In the genomic region with DNA sequence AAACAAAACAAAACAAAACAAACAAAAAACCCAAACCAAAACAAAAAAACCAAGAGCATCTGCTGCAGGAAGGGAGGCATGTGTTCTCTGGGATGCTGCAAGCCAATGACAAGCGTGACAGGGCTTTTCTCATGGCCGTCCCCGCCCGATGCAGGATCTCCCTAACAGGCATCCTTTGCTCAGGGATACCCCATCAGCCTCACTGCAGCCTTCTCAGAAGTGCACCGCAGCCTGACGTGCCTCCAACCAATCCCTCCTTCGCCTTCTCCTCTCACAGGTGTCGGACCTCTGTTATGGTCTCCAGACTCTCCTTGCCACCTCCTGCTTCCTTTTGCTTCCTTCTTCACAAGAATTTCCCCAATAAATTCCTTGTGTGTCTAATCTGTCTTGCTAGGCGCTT, we compare ENCODE assay signal across 36 cellular contexts.
"Had no signal": no experiment of that assay in that cellular context is flagged by ENCODE, and none has a peak within 500 bp of the region (broad histone marks: within the 10 kb centered on the region; RNA-seq: fewer than 3 reads in every experiment).

No MANE protein-coding gene starts in this region.

- H3K4me3 Mint-ChIP-seq: activated B cell treated with CpG ODN at 0.5 μM for 24 hours; activated CD4-positive, alpha-beta memory T cell treated with anti-CD3 and anti-CD28 coated beads for 36 hours; activated CD4-positive, alpha-beta T cell treated with anti-CD3 and anti-CD28 coated beads, Interleukin-2, amount 10 ng/mL, durations not matched to agents 24 days and 14 days; activated CD8-positive, alpha-beta T cell treated with anti-CD3 and anti-CD28 coated beads for 36 hours; activated naive CD4-positive, alpha-beta T cell treated with anti-CD3 and anti-CD28 coated beads, Interleukin-2, amount 10 ng/mL, durations not matched to agents 7 days and 5 days; activated naive CD8-positive, alpha-beta T cell treated with anti-CD3 and anti-CD28 coated beads for 36 hours; activated T-cell treated with anti-CD3 and anti-CD28 coated beads, Interleukin-2, amount 50 U/mL, for 4 hours; activated T-cell treated with anti-CD3 and anti-CD28 coated beads, Interleukin-2, amount 50 U/mL, for 72 hours; activated T-helper 1 cell treated with anti-CD3 and anti-CD28 coated beads, Interleukin-12 subunit alpha, Interleukin-12 subunit beta, Interleukin-2, Interleukin-4 antibody, amounts not matched to agents 30 ng/mL and 10 ng/mL and 1 ng/mL, durations not matched to agents 14 hours and 24 hours and 36 hours; activated T-helper 17 cell treated with anti-CD3 and anti-CD28 coated beads, Interleukin-2, amount 50 U/mL, for 72 hours; T-helper 1 cell treated with Interleukin-12 subunit alpha and Interleukin-12 subunit beta and Interleukin-4 antibody, amounts not matched to agents 30 μg/mL and 1 μg/mL, for 36 hours; T-helper 2 cell treated with Interferon-gamma antibody and Interleukin-4, amounts not matched to agents 5 μg/mL and 100 μg/mL, for 36 hours had no signal

- H3K4me3 ChIP-seq: adrenal gland, body of pancreas, breast epithelium had no signal

- FAIRE-seq: astrocyte, TTC549 had no signal

- H3K27ac ChIP-seq: adrenal gland, body of pancreas, brain microvascular endothelial cell, breast epithelium, VCaP had no signal

- DNase-seq: activated B cell treated with CpG ODN at 0.5 μM for 24 hours; activated CD4-positive, alpha-beta memory T cell treated with anti-CD3 and anti-CD28 coated beads for 36 hours; activated CD4-positive, alpha-beta T cell treated with anti-CD3 and anti-CD28 coated beads for 4 hours; activated CD4-positive, alpha-beta T cell treated with anti-CD3 and anti-CD28 coated beads, Interleukin-2, amount 10 ng/mL, durations not matched to agents 24 days and 14 days; activated CD4-positive, alpha-beta T cell treated with anti-CD3 and anti-CD28 coated beads, Interleukin-2, amount 50 U/mL, for 1 hour; activated CD4-positive, alpha-beta T cell treated with anti-CD3 and anti-CD28 coated beads, Interleukin-2, amount 50 U/mL, for 4 hours; activated CD4-positive, CD25-positive, alpha-beta regulatory T cell treated with anti-CD3 and anti-CD28 coated beads, Interleukin-2, amount 50 U/mL, for 72 hours; activated CD8-positive, alpha-beta memory T cell treated with anti-CD3 and anti-CD28 coated beads, Interleukin-2, amount 50 U/mL, for 4 hours; activated CD8-positive, alpha-beta T cell treated with anti-CD3 and anti-CD28 coated beads for 36 hours; activated effector memory CD4-positive, alpha-beta T cell treated with anti-CD3 and anti-CD28 coated beads, Interleukin-2, amount 50 U/mL, for 16 hours; activated gamma-delta T cell treated with Interleukin-2 at 50 U/mL for 16 hours; activated naive CD4-positive, alpha-beta T cell; activated naive CD4-positive, alpha-beta T cell treated with anti-CD3 and anti-CD28 coated beads, Interleukin-2, amount 10 ng/mL, durations not matched to agents 7 days and 5 days; activated naive CD8-positive, alpha-beta T cell treated with anti-CD3 and anti-CD28 coated beads for 36 hours; activated T-cell treated with anti-CD3 and anti-CD28 coated beads for 4 hours; activated T-cell treated with anti-CD3 and anti-CD28 coated beads, Interleukin-2, amount 50 U/mL, for 1 hour; activated T-cell treated with anti-CD3 and anti-CD28 coated beads, Interleukin-2, amount 50 U/mL, for 4 hours; activated T-cell treated with anti-CD3 and anti-CD28 coated beads, Interleukin-2, amount 50 U/mL, for 72 hours; amniotic stem cell; aorta; body of pancreas; brain microvascular endothelial cell; central memory CD4-positive, alpha-beta T cell; T-helper 1 cell; T-helper 2 cell; T-helper 9 cell had no signal

- H3K27me3 ChIP-seq: adrenal gland, body of pancreas, brain microvascular endothelial cell, breast epithelium had no signal

- H3K36me3 ChIP-seq: adrenal gland, brain microvascular endothelial cell, breast epithelium had no signal

- H3K4me1 ChIP-seq: adrenal gland, body of pancreas, breast epithelium had no signal

- ATAC-seq: activated CD8-positive, alpha-beta T cell treated with anti-CD3 and anti-CD28 coated beads for 36 hours; activated naive CD4-positive, alpha-beta T cell treated with anti-CD3 and anti-CD28 coated beads, Interleukin-2, amount 50 U/mL, for 72 hours; activated T-cell treated with anti-CD3 and anti-CD28 coated beads, Interleukin-2, amount 50 U/mL, for 4 hours; activated T-cell treated with anti-CD3 and anti-CD28 coated beads, Interleukin-2, amount 50 U/mL, for 72 hours; activated T-helper 17 cell treated with anti-CD3 and anti-CD28 coated beads, Interleukin-2, amount 50 U/mL, for 72 hours; body of pancreas had no signal

- H3K27ac Mint-ChIP-seq: activated B cell treated with CpG ODN at 0.5 μM for 24 hours; activated CD4-positive, alpha-beta memory T cell treated with anti-CD3 and anti-CD28 coated beads for 36 hours; activated CD4-positive, alpha-beta T cell treated with anti-CD3 and anti-CD28 coated beads, Interleukin-2, amount 10 ng/mL, durations not matched to agents 24 days and 14 days; activated CD8-positive, alpha-beta T cell treated with anti-CD3 and anti-CD28 coated beads for 36 hours; activated naive CD4-positive, alpha-beta T cell treated with anti-CD3 and anti-CD28 coated beads, Interleukin-2, amount 10 ng/mL, durations not matched to agents 7 days and 5 days; activated naive CD4-positive, alpha-beta T cell treated with anti-CD3 and anti-CD28 coated beads, Interleukin-2, amount 50 U/mL, for 72 hours; activated naive CD8-positive, alpha-beta T cell treated with anti-CD3 and anti-CD28 coated beads for 36 hours; activated T-cell treated with anti-CD3 and anti-CD28 coated beads, Interleukin-2, amount 50 U/mL, for 72 hours; activated T-helper 1 cell treated with anti-CD3 and anti-CD28 coated beads, Interleukin-12 subunit alpha, Interleukin-12 subunit beta, Interleukin-2, Interleukin-4 antibody, amounts not matched to agents 30 ng/mL and 10 ng/mL and 1 ng/mL, durations not matched to agents 14 hours and 24 hours and 36 hours; activated T-helper 17 cell treated with anti-CD3 and anti-CD28 coated beads, Interleukin-2, amount 50 U/mL, for 72 hours; T-helper 1 cell treated with Interleukin-12 subunit alpha and Interleukin-12 subunit beta and Interleukin-4 antibody, amounts not matched to agents 30 μg/mL and 1 μg/mL, for 36 hours; T-helper 2 cell treated with Interferon-gamma antibody and Interleukin-4, amounts not matched to agents 5 μg/mL and 100 μg/mL, for 36 hours had no signal

- H3K27me3 Mint-ChIP-seq: activated B cell treated with CpG ODN at 0.5 μM for 24 hours; activated CD4-positive, alpha-beta memory T cell treated with anti-CD3 and anti-CD28 coated beads for 36 hours; activated CD4-positive, alpha-beta T cell treated with anti-CD3 and anti-CD28 coated beads, Interleukin-2, amount 10 ng/mL, durations not matched to agents 24 days and 14 days; activated CD8-positive, alpha-beta T cell treated with anti-CD3 and anti-CD28 coated beads for 36 hours; activated naive CD4-positive, alpha-beta T cell treated with anti-CD3 and anti-CD28 coated beads, Interleukin-2, amount 10 ng/mL, durations not matched to agents 7 days and 5 days; activated naive CD8-positive, alpha-beta T cell treated with anti-CD3 and anti-CD28 coated beads for 36 hours; activated T-helper 17 cell treated with anti-CD3 and anti-CD28 coated beads, Interleukin-2, amount 50 U/mL, for 72 hours had no signal

- H3K4me1 Mint-ChIP-seq: activated B cell treated with CpG ODN at 0.5 μM for 24 hours; activated CD4-positive, alpha-beta T cell treated with anti-CD3 and anti-CD28 coated beads, Interleukin-2, amount 10 ng/mL, durations not matched to agents 24 days and 14 days; activated naive CD4-positive, alpha-beta T cell treated with anti-CD3 and anti-CD28 coated beads, Interleukin-2, amount 10 ng/mL, durations not matched to agents 7 days and 5 days; activated naive CD8-positive, alpha-beta T cell treated with anti-CD3 and anti-CD28 coated beads for 36 hours; activated T-helper 17 cell treated with anti-CD3 and anti-CD28 coated beads, Interleukin-2, amount 50 U/mL, for 72 hours had no signal

- H3K9me3 ChIP-seq: adrenal gland, body of pancreas, breast epithelium had no signal

- H3K36me3 Mint-ChIP-seq: activated CD4-positive, alpha-beta memory T cell treated with anti-CD3 and anti-CD28 coated beads for 36 hours; activated naive CD4-positive, alpha-beta T cell treated with anti-CD3 and anti-CD28 coated beads, Interleukin-2, amount 10 ng/mL, durations not matched to agents 7 days and 5 days; activated naive CD8-positive, alpha-beta T cell treated with anti-CD3 and anti-CD28 coated beads for 36 hours had no signal
